Comparison of ENCODE assay signal across 1 cellular context in genomic region chr3:184333190-184333589, GRCh38.
TF ChIP-seq lines count a peak whose summit lies in the region.

No MANE protein-coding gene starts in this region.

TF ChIP-seq in WTC11, 78 proteins besides CTCF, POLR2A, EP300 and RAD21 (continued from another document):
- no peak for TF ChIP-seq ARID4B (CRISPR knock-in tag; IDR thresholded peaks at IDR 0.05; ENCODE audit: borderline replicate concordance)
